In the genomic region with DNA sequence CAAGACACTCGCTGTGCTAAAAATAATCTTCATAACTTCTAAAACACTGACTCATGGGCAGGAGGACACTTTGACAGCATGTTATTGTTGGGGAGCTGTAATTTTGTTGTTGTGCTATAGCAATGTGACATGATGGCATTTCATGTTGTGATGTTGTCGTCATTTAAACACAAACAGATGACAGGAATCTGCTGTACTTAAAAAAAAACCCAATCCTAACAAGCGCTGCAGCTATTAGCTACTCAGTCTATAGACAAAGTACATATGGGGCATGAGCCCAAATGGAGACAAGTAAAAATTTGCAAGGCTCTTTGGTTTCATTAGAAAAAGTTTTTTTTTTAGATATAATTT, we compare ENCODE assay signal across 8 cellular contexts. TPM values are rescaled to one million over a fixed set of nuclear protein-coding genes. Genes with fewer than 3 reads are reported as not detected.
DNase-seq lines count a peak whose midpoint lies in the region; ATAC-seq and TF ChIP-seq lines count a peak whose summit lies in the region.

No MANE protein-coding gene starts in this region.

- peak overlapping the region; percentile 77 for H3K4me2 ChIP-seq in DND-41 (ENCODE audit: insufficient read depth, low read length)

- ATAC-seq in DND-41 (ENCODE audit: insufficient read depth, low read depth) = no peak
- no peak for ATAC-seq in GM18858 (IDR thresholded peaks at IDR 0.05; ENCODE audit: unreplicated experiment)

- TF ChIP-seq POLR2A in NB4 (IDR thresholded peaks at IDR 0.05; ENCODE audit: extremely low read depth, insufficient read length) = no peak

- H3K9me3 ChIP-seq in DND-41 (ENCODE audit: insufficient read depth, low read length, severe bottlenecking) (no peaks in the 10 kb centered on the region), neutrophil (no peaks in the 10 kb centered on the region)

- H3K79me2 ChIP-seq in DND-41 (ENCODE audit: insufficient read depth, low read length) = peaks cover 19% of the 10 kb centered on the region

- peak overlapping the region; percentile 85 for H2AFZ ChIP-seq in DND-41 (ENCODE audit: low read depth, low read length)

- peaks cover 7% of the 10 kb centered on the region for H3K27me3 ChIP-seq in DND-41 (ENCODE audit: insufficient read depth, low read length, poor library complexity)
- no peaks in the 10 kb centered on the region for H3K27me3 ChIP-seq in dorsolateral prefrontal cortex
- peaks cover 18% of the 10 kb centered on the region for H3K27me3 ChIP-seq in neutrophil

- H3K27ac ChIP-seq in DND-41 (ENCODE audit: low read length) (no peak overlapping the region), dorsolateral prefrontal cortex (peak overlapping the region in 21 of 59 donors; percentile 10 to 99 (median 68)), neutrophil (peak overlapping the region; percentile 98)

- DNase-seq in DND-41 = no peak
- peak; percentile 7 for DNase-seq in NB4 (ENCODE audit: low read depth)
- DNase-seq in dorsolateral prefrontal cortex = no peak
- no peak for DNase-seq in NCI-H2196 treated with DMSO at 0.1 percent for 48 hours (lab: John Stamatoyannopoulos, UW; ENCODE audit: unreplicated experiment)
- DNase-seq in posterior vena cava (ENCODE audit: low spot score) = no peak
- DNase-seq in NCI-H1092 treated with DMSO at 0.1 percent for 48 hours (lab: John Stamatoyannopoulos, UW) = no peak

- intact Hi-C loops in dorsolateral prefrontal cortex (cut with DNase I) = no loop called here
- intact Hi-C loops in posterior vena cava (cut with DNase I) = no loop called here

- H3K4me1 ChIP-seq in DND-41 (ENCODE audit: insufficient read depth, low read length) = peaks cover 32% of the 10 kb centered on the region
- H3K4me1 ChIP-seq in neutrophil (ENCODE audit: control insufficient read depth in 1 of 2, insufficient read depth in 1 of 2, low read depth in 1 of 2, low read length in 1 of 2) = peaks cover 32 to 43% of the 10 kb centered on the region in 2 experiments

- H4K20me1 ChIP-seq in DND-41 (ENCODE audit: insufficient read depth, low read length) = no peaks in the 10 kb centered on the region

- H3K4me3 ChIP-seq in DND-41 (ENCODE audit: low read depth in 1 of 2, low read length in 2 of 2) (peak overlapping the region; percentile 20 to 96; a peak in 3 of 4 replicates), NB4 (ENCODE audit: low read depth, low read length) (no peak overlapping the region), dorsolateral prefrontal cortex (peak overlapping the region in 57 of 59 donors; percentile 62 to 99 (median 90)), neutrophil (ENCODE audit: low read depth in 1 of 2, low read length in 1 of 2) (peak overlapping the region; percentile 68 to 81)

- peaks cover 10% of the 10 kb centered on the region for H3K36me3 ChIP-seq in DND-41 (ENCODE audit: insufficient read depth, low read length)
- H3K36me3 ChIP-seq in neutrophil = peaks cover 10% of the 10 kb centered on the region

- peak overlapping the region; percentile 84 for H3K9ac ChIP-seq in DND-41 (ENCODE audit: low read depth, low read length)

- TF ChIP-seq CTCF in DND-41 (IDR thresholded peaks at IDR 0.05; ENCODE audit: borderline replicate concordance, extremely low read depth, low read length, poor library complexity, severe bottlenecking) (no peak), NB4 (IDR thresholded peaks at IDR 0.05; ENCODE audit: low read depth, low read length) (no peak), dorsolateral prefrontal cortex (IDR thresholded peaks at IDR 0.05 in 54 of 56, conservative IDR thresholded peaks at IDR 0.05 in 2 of 56; ENCODE audit: low read depth in 1 of 56, partially characterized antibody in 56 of 56) (no peak), neutrophil (IDR thresholded peaks at IDR 0.05) (no peak)

RNA-seq across cellular contexts. Expression of gene ATOSA, which starts 0.8 kb away (rescaled TPM):
- total RNA-seq in dorsolateral prefrontal cortex (10 to 100 TPM; 34.8 to 88.4 (median 52.9) TPM), posterior vena cava (10 to 100 TPM; 32.6 to 36.1 TPM)
